Comparison of ENCODE assay signal across 10 cellular contexts in the genomic region with DNA sequence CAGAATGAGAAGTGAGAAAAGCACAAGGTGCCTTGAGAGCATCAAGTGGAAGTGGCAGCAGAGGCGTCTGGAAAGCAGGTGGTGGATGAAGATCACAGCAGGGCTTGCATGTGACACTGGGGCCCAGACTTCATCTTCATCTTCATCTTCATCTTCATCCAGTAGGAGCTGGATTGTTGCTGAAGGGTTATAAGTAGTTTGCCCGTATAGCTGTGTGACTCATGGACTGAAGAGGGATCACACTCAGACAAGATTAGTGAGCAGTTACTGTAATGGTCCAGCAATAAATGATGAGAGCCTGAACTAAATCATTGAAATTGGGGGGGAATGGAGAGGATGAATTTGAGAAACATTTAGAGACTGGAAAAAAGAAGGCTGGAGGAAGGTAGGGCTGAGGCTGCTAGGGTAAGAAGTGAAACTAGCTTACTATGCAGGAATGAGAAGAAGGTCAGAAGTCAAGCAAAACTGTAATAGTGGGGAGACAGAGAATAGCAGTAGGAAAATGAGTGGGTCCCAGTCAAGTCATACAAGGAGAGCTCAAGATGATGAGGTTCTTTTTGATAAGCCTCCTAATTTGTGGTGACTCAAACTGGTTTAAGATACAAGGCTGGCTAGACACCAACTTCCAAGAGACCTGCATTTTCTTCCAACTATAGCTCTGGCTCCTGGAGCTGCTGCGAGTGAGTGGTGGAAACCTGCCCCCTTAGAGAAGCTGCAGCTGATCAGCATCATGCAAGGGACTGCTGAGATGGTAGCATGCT.
A peak's percentile ranks its signal among the peaks of the same experiment; 100 is the strongest.
DNase-seq lines count a peak whose midpoint lies in the region; ATAC-seq and TF ChIP-seq lines count a peak whose summit lies in the region.
"Had no signal": no experiment of that assay in that cellular context is flagged by ENCODE, and none has a peak within 500 bp of the region (broad histone marks: within the 10 kb centered on the region; RNA-seq: fewer than 3 reads in every experiment).

No MANE protein-coding gene starts in this region.

- no peaks in the 10 kb centered on the region for H3K36me3 ChIP-seq in breast epithelium
- H3K36me3 ChIP-seq in colonic mucosa: no peaks in the 10 kb centered on the region
- H3K36me3 ChIP-seq in tibial artery: no peaks in the 10 kb centered on the region

- H3K4me1 ChIP-seq in breast epithelium: no peaks in the 10 kb centered on the region
- H3K4me1 ChIP-seq in colonic mucosa: peaks cover 10% of the 10 kb centered on the region
- H3K4me1 ChIP-seq in tibial artery: peaks cover 0 to 21% (median 7%) of the 10 kb centered on the region in 4 donors

- H3K27me3 Mint-ChIP-seq in MCF 10A (ENCODE audit: insufficient read depth, unreplicated experiment): no peaks in the 10 kb centered on the region

- no peaks in the 10 kb centered on the region for H3K27me3 ChIP-seq in breast epithelium
- no peaks in the 10 kb centered on the region for H3K27me3 ChIP-seq in colonic mucosa
- H3K27me3 ChIP-seq in tibial artery: no peaks in the 10 kb centered on the region

- no peak overlapping the region for H3K9ac ChIP-seq in colonic mucosa (ENCODE audit: low read depth in 2 of 2, low read length in 2 of 2)

- CTCF ChIA-PET in MCF 10A (lab: Yijun Ruan, JAX): interaction anchor here (0.5 to 11.3 kb wide), 7 partner anchors 10 to 154 kb away, joined by 3 to 84 read pairs (median 4); no protein-coding TSS in a partner anchor

- peak; percentile 49 for ATAC-seq in HG03460 (IDR thresholded peaks at IDR 0.05; ENCODE audit: unreplicated experiment)

- H3K27ac ChIP-seq in breast epithelium (no peak overlapping the region), colonic mucosa (peak overlapping the region; percentile 78), tibial artery (peak overlapping the region in 1 of 2 donors; percentile 31)

- H3K4me1 Mint-ChIP-seq in MCF 10A (ENCODE audit: insufficient read depth, unreplicated experiment): peaks cover 36% of the 10 kb centered on the region

- no TSS peak for BruUV-seq in MCF 10A (replicated peaks; lab: Mats Ljungman, UMichigan)

- TF ChIP-seq CTCF in MCF 10A (IDR thresholded peaks at IDR 0.05; ENCODE audit: unreplicated experiment) (no peak), breast epithelium (IDR thresholded peaks at IDR 0.05) (no peak), colonic mucosa (IDR thresholded peaks at IDR 0.05) (no peak), tibial artery (IDR thresholded peaks at IDR 0.05) (no peak)

- intact Hi-C loops in MCF 10A (cut with micrococcal nuclease) (no loop called here), breast epithelium (cut with DNase I; ENCODE audit: low total_unique reads) (no loop called here), colonic mucosa (cut with DNase I) (no loop called here), tibial artery (cut with DNase I; ENCODE audit: low total_unique reads) (no loop called here)

- TF ChIP-seq POLR2A in breast epithelium (IDR thresholded peaks at IDR 0.05): no peak

- no peaks in the 10 kb centered on the region for H3K9me3 Mint-ChIP-seq in MCF 10A (ENCODE audit: unreplicated experiment)

- DNase-seq in MCF 10A (ENCODE audit: unreplicated experiment) (no peak), breast epithelium (ENCODE audit: low spot score in 2 of 2) (no peak), colonic mucosa (no peak), tibial artery (no peak), NCI-H2081 treated with DMSO at 0.1 percent for 48 hours (lab: John Stamatoyannopoulos, UW) (no peak), iPS-NIHi7 (ENCODE audit: extremely low spot score) (no peak), amniotic stem cell (lab: John Stamatoyannopoulos, UW) (no peak)
- DNase-seq: activated CD8-positive, alpha-beta memory T cell treated with anti-CD3 and anti-CD28 coated beads for 24 hours; NCI-H1048 had no signal

- no peaks in the 10 kb centered on the region for H3K9me3 ChIP-seq in breast epithelium
- no peaks in the 10 kb centered on the region for H3K9me3 ChIP-seq in colonic mucosa
- no peaks in the 10 kb centered on the region for H3K9me3 ChIP-seq in tibial artery

- H3K27ac Mint-ChIP-seq in MCF 10A (ENCODE audit: low read depth, unreplicated experiment): peak overlapping the region; percentile 77

- H3K4me3 ChIP-seq in breast epithelium (no peak overlapping the region), colonic mucosa (no peak overlapping the region), tibial artery (peak overlapping the region; percentile 14 to 16)

- POLR2A ChIA-PET in MCF 10A (lab: Yijun Ruan, JAX): interaction anchor here (0.5 to 1.6 kb wide), 5 partner anchors 9 to 188 kb away, joined by 3 to 6 read pairs (median 3); a partner anchor contains a TSS

- peak overlapping the region; percentile 3 for H3K4me3 Mint-ChIP-seq in MCF 10A (ENCODE audit: unreplicated experiment)

- no peaks in the 10 kb centered on the region for H3K36me3 Mint-ChIP-seq in MCF 10A (ENCODE audit: insufficient read depth, unreplicated experiment)

Comparison
In these comparisons a context has a peak if more than half of its experiments do, and no peak if none do; other contexts are left out.
1. H3K4me3 ChIP-seq: peak in tibial artery (2 of 2); none in breast epithelium (0 of 3) and colonic mucosa (single experiment).